1 cellular context compared by ENCODE assay signal in the genomic region with DNA sequence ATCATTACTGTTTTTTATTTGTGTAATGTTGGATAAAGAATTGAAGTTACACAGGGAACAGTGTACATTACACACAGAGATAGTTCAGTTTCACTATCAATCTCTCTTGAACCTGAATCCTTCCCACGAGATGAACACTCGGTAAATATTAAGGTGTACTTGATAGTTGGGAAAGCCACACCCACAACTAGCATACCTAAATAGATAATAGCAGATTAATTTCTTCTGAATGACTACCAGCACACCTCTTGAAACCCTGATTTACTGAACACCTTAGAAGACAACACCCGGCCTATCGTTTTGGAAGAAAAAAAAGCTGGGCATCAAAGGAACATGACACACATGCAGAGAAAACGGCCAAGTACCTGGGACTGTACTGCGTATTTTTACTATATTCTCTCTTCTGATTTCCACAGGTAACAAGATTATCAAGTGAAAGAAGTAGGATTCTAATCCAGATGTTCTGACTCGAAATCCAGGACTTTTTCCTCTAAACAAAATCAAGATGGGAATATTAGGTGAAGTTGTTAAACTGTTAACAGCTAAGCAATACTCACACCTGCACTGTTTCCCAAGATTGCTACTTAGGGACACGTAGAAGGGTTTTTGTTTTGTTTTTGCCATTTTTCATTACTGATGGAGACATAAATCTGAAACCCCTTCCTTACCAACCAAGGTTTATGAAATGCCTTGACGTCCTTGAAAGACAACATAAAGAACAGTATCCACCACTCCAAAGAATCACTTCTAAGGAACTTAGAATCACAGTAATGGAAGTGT.
TF ChIP-seq lines count a peak whose summit lies in the region.

No MANE protein-coding gene starts in this region.

TF ChIP-seq in K562, 482 proteins besides CTCF, POLR2A, EP300 and RAD21:
- TF ChIP-seq ZNF561 (CRISPR knock-in tag; conservative IDR thresholded peaks at IDR 0.05), result no peak
- TF ChIP-seq, protein P1, sequence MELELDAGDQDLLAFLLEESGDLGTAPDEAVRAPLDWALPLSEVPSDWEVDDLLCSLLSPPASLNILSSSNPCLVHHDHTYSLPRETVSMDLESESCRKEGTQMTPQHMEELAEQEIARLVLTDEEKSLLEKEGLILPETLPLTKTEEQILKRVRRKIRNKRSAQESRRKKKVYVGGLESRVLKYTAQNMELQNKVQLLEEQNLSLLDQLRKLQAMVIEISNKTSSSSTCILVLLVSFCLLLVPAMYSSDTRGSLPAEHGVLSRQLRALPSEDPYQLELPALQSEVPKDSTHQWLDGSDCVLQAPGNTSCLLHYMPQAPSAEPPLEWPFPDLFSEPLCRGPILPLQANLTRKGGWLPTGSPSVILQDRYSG (tag; conservative IDR thresholded peaks at IDR 0.05; ENCODE audit: low read depth), result no peak
- TF ChIP-seq LARP7 (IDR thresholded peaks at IDR 0.05), result no peak
- no peak for TF ChIP-seq SMAD2 (IDR thresholded peaks at IDR 0.05; ENCODE audit: low read depth, low read length)
- TF ChIP-seq ZNF707 (CRISPR knock-in tag; conservative IDR thresholded peaks at IDR 0.05), result no peak
- TF ChIP-seq, protein P2, sequence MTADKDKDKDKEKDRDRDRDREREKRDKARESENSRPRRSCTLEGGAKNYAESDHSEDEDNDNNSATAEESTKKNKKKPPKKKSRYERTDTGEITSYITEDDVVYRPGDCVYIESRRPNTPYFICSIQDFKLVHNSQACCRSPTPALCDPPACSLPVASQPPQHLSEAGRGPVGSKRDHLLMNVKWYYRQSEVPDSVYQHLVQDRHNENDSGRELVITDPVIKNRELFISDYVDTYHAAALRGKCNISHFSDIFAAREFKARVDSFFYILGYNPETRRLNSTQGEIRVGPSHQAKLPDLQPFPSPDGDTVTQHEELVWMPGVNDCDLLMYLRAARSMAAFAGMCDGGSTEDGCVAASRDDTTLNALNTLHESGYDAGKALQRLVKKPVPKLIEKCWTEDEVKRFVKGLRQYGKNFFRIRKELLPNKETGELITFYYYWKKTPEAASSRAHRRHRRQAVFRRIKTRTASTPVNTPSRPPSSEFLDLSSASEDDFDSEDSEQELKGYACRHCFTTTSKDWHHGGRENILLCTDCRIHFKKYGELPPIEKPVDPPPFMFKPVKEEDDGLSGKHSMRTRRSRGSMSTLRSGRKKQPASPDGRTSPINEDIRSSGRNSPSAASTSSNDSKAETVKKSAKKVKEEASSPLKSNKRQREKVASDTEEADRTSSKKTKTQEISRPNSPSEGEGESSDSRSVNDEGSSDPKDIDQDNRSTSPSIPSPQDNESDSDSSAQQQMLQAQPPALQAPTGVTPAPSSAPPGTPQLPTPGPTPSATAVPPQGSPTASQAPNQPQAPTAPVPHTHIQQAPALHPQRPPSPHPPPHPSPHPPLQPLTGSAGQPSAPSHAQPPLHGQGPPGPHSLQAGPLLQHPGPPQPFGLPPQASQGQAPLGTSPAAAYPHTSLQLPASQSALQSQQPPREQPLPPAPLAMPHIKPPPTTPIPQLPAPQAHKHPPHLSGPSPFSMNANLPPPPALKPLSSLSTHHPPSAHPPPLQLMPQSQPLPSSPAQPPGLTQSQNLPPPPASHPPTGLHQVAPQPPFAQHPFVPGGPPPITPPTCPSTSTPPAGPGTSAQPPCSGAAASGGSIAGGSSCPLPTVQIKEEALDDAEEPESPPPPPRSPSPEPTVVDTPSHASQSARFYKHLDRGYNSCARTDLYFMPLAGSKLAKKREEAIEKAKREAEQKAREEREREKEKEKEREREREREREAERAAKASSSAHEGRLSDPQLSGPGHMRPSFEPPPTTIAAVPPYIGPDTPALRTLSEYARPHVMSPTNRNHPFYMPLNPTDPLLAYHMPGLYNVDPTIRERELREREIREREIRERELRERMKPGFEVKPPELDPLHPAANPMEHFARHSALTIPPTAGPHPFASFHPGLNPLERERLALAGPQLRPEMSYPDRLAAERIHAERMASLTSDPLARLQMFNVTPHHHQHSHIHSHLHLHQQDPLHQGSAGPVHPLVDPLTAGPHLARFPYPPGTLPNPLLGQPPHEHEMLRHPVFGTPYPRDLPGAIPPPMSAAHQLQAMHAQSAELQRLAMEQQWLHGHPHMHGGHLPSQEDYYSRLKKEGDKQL (CRISPR knock-in tag; IDR thresholded peaks at IDR 0.05; ENCODE audit: borderline replicate concordance), result no peak
- TF ChIP-seq ZFP30 (CRISPR knock-in tag; IDR thresholded peaks at IDR 0.05; ENCODE audit: borderline replicate concordance), result no peak
